ENCODE assay signal across 7 cellular contexts in the genomic region with DNA sequence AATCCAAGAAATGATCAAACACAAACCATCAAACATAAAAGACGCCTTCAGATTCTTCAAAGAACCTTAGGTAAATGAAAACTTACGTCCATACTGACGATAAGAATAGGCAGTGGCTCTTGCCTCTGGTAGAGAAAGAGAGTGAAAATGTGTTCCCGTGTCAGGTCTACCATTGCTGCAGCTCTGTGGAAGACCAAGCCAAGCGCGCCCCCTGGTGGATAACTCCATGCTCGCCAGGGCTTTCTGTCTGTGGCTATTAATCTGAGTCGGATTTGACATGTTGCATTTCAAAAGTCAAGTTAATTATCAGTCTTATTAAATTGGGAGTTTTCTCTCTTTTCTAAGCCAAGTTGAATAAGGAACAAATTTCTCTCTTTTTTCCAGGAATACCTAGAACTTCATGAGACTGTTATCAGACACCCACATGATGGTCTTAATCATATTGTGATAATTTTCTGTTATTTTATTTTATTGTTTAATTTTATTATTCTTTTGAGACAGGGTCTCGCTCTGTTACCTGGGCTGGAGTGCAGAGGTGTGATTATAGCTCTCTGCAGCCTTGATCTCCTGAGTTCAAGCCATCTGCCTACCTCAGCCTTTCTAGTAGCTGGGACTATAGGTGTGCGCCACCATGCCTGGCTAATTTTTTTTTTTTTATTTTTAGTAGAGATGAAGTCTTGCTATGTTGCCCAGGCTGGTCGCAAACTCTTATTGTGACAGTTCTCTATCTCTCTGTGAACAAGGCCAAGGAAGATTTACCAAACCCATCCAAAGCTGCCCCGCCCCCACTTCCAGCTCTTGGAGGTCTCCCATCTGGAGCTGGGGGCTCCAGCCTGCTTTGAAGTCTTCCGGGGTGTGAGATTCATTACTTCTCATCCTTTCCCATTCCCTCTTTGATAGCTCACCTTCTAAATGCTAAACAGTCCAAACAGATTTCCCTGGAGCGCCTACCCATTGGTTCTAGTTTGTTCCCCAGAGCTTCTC. TPM values are rescaled to one million over a fixed set of nuclear protein-coding genes. Genes with fewer than 3 reads are reported as not detected.
DNase-seq lines count a peak whose midpoint lies in the region; ATAC-seq, FAIRE-seq and TF ChIP-seq lines count a peak whose summit lies in the region.

No MANE protein-coding gene starts in this region.

- H3K27me3 Mint-ChIP-seq in activated CD8-positive, alpha-beta T cell treated with anti-CD3 and anti-CD28 coated beads for 36 hours: no peaks in the 10 kb centered on the region

- peak overlapping the region; percentile 34 for H3K4me3 Mint-ChIP-seq in activated CD8-positive, alpha-beta T cell treated with anti-CD3 and anti-CD28 coated beads for 36 hours

- H3K4me3 ChIP-seq in dorsolateral prefrontal cortex: peak overlapping the region in 25 of 59 donors; percentile 5 to 52 (median 21)
- H3K4me3 ChIP-seq in lower lobe of right lung: no peak overlapping the region

- H3K36me3 Mint-ChIP-seq in activated CD8-positive, alpha-beta T cell treated with anti-CD3 and anti-CD28 coated beads for 36 hours (ENCODE audit: low read depth): no peaks in the 10 kb centered on the region

- no peaks in the 10 kb centered on the region for H3K4me1 ChIP-seq in lower lobe of right lung

- POLR2A ChIA-PET in activated CD8-positive, alpha-beta T cell treated with anti-CD3 and anti-CD28 coated beads for 36 hours (lab: Charles Lee): interaction anchor here (0.8 to 3.6 kb wide), 9 partner anchors 17 to 108 kb away, joined by 3 to 21 read pairs (median 4); partner anchors contain the start of genes ACTR1B, ANKRD36B and ZAP70

- H3K27ac ChIP-seq in dorsolateral prefrontal cortex: peak overlapping the region in 11 of 59 donors; percentile 0 to 55 (median 19)
- no peak overlapping the region for H3K27ac ChIP-seq in lower lobe of right lung

- DNase-seq in GM18507 (ENCODE audit: extremely low spot score, insufficient read length, low read depth) (peak; percentile 65), HT1080 (ENCODE audit: low read depth) (peak; percentile 69), NK-92 (lab: John Stamatoyannopoulos, UW; ENCODE audit: unreplicated experiment) (peak; percentile 6), dorsolateral prefrontal cortex (peak; percentile 89 to 98 (median 92)), lower lobe of right lung (peak; percentile 93)
- DNase-seq in activated CD8-positive, alpha-beta T cell treated with anti-CD3 and anti-CD28 coated beads for 36 hours: peak; percentile 97
- DNase-seq in stimulated activated CD4-positive, alpha-beta T cell treated with anti-CD3 and anti-CD28 coated beads, TNF-alpha, amount 100 ng/mL, for 48 hours (ENCODE audit: low read depth in 3 of 3): peak; percentile 83 to 95 (median 89)

- peak; percentile 88 for FAIRE-seq in GM18507 (lab: Jason Lieb, UNC)

- intact Hi-C loops in activated CD8-positive, alpha-beta T cell treated with anti-CD3 and anti-CD28 coated beads for 36 hours (cut with micrococcal nuclease): loop anchor here (1.0 kb wide), 2 partner anchors 33 to 107 kb away; partner anchors contain the start of gene ACTR1B
- intact Hi-C loops in dorsolateral prefrontal cortex (cut with DNase I) (loop anchor here (5.0 to 10.0 kb wide), 5 partner anchors 35 to 1633 kb away; partner anchors contain the start of genes COX5B (in 2 of the 2) and ACTR1B (in 1 of the 2)), lower lobe of right lung (cut with DNase I) (no loop called here)

- no peaks in the 10 kb centered on the region for H3K36me3 ChIP-seq in lower lobe of right lung

- CTCF ChIA-PET in activated CD8-positive, alpha-beta T cell treated with anti-CD3 and anti-CD28 coated beads for 36 hours (lab: Charles Lee): interaction anchor here (0.6 to 7.4 kb wide), 35 partner anchors 9 to 1190 kb away, joined by 3 to 154 read pairs (median 5); partner anchors contain the start of genes ACTR1B, ANKRD36B, COX5B and ZAP70

- peak; percentile 84 for TF ChIP-seq CTCF in activated CD8-positive, alpha-beta T cell treated with anti-CD3 and anti-CD28 coated beads for 36 hours (IDR thresholded peaks at IDR 0.05)
- peak; percentile 95 to 100 (median 99) for TF ChIP-seq CTCF in dorsolateral prefrontal cortex (IDR thresholded peaks at IDR 0.05 in 54 of 56, conservative IDR thresholded peaks at IDR 0.05 in 2 of 56; ENCODE audit: low read depth in 1 of 56, partially characterized antibody in 56 of 56)
- peak; percentile 98 for TF ChIP-seq CTCF in lower lobe of right lung (IDR thresholded peaks at IDR 0.05)

- no peaks in the 10 kb centered on the region for H3K9me3 Mint-ChIP-seq in activated CD8-positive, alpha-beta T cell treated with anti-CD3 and anti-CD28 coated beads for 36 hours

- H3K27me3 ChIP-seq in dorsolateral prefrontal cortex (no peaks in the 10 kb centered on the region), lower lobe of right lung (ENCODE audit: low read depth) (no peaks in the 10 kb centered on the region)

- H3K9me3 ChIP-seq in lower lobe of right lung: no peaks in the 10 kb centered on the region

- no peak overlapping the region for H3K27ac Mint-ChIP-seq in activated CD8-positive, alpha-beta T cell treated with anti-CD3 and anti-CD28 coated beads for 36 hours

- H3K4me1 Mint-ChIP-seq in activated CD8-positive, alpha-beta T cell treated with anti-CD3 and anti-CD28 coated beads for 36 hours (ENCODE audit: low read depth): peaks cover 10% of the 10 kb centered on the region

- peak; percentile 89 for ATAC-seq in activated CD8-positive, alpha-beta T cell treated with anti-CD3 and anti-CD28 coated beads for 36 hours
- ATAC-seq in lower lobe of right lung: peak; percentile 93

RNA-seq across cellular contexts. Expression of gene ZAP70, which starts 15.8 kb away (rescaled TPM):
- total RNA-seq in HT1080 (2014; rRNA removed; shearing (Covaris generic)): 0.47 TPM in 1 of 2 replicates, not detected in the other
- not detected in 2 replicates for polyA plus RNA-seq in HT1080 (2015; cell fraction: cytosol; rRNA removed)
- polyA plus RNA-seq in HT1080 (2015; cell fraction: nucleus; rRNA removed): 0.26 TPM in 1 of 2 replicates, not detected in the other
- 100 to 1,000 TPM; 218 TPM for total RNA-seq in activated CD8-positive, alpha-beta T cell treated with anti-CD3 and anti-CD28 coated beads for 36 hours
- total RNA-seq in dorsolateral prefrontal cortex: 1 to 10 TPM in 79 of 120 experiments, under 1 TPM in 41; 0.23 to 5.1 (median 1.3) TPM
- total RNA-seq in lower lobe of right lung: 8.8 TPM

RNA-seq across cellular contexts. Expression of gene C2orf92, which starts 28.0 kb away (rescaled TPM):
- total RNA-seq in HT1080 (2014; rRNA removed; shearing (Covaris generic)): 1.0 and 1.7 TPM in 2 replicates
- polyA plus RNA-seq in HT1080 (2015; cell fraction: cytosol; rRNA removed): 0.42 and 0.87 TPM in 2 replicates
- polyA plus RNA-seq in HT1080 (2015; cell fraction: nucleus; rRNA removed): 2.8 and 6.3 TPM in 2 replicates
- total RNA-seq in activated CD8-positive, alpha-beta T cell treated with anti-CD3 and anti-CD28 coated beads for 36 hours: 10 to 100 TPM in 1 of 2 experiments, 1 to 10 TPM in 1; 6.8 to 11.7 TPM
- total RNA-seq in dorsolateral prefrontal cortex: 10 to 100 TPM; 12.6 to 51.2 (median 25.2) TPM
- total RNA-seq in lower lobe of right lung: 15.1 TPM

RNA-seq across cellular contexts. Expression of gene ACTR1B, which starts 33.7 kb away (rescaled TPM):
- 46.7 and 46.9 TPM in 2 replicates for total RNA-seq in HT1080 (2014; rRNA removed; shearing (Covaris generic))
- polyA plus RNA-seq in HT1080 (2015; cell fraction: cytosol; rRNA removed): 60.7 and 61.7 TPM in 2 replicates
- polyA plus RNA-seq in HT1080 (2015; cell fraction: nucleus; rRNA removed): 87.1 and 94.9 TPM in 2 replicates
- total RNA-seq in activated CD8-positive, alpha-beta T cell treated with anti-CD3 and anti-CD28 coated beads for 36 hours: 100 to 1,000 TPM; 143 to 150 TPM
- total RNA-seq in dorsolateral prefrontal cortex (100 to 1,000 TPM in 113 of 120 experiments, 10 to 100 TPM in 7; 72.4 to 175 (median 133) TPM), lower lobe of right lung (56.0 TPM)

RNA-seq across cellular contexts. Expression of gene COX5B, which starts 51.7 kb away (rescaled TPM):
- total RNA-seq in HT1080 (2014; rRNA removed; shearing (Covaris generic)): 262 and 548 TPM in 2 replicates
- 248 and 350 TPM in 2 replicates for polyA plus RNA-seq in HT1080 (2015; cell fraction: cytosol; rRNA removed)
- polyA plus RNA-seq in HT1080 (2015; cell fraction: nucleus; rRNA removed): 126 and 163 TPM in 2 replicates
- 100 to 1,000 TPM; 233 to 238 TPM for total RNA-seq in activated CD8-positive, alpha-beta T cell treated with anti-CD3 and anti-CD28 coated beads for 36 hours
- 100 to 1,000 TPM; 245 to 509 (median 381) TPM for total RNA-seq in dorsolateral prefrontal cortex
- 164 TPM for total RNA-seq in lower lobe of right lung

Comparison
In these comparisons a context has a peak if more than half of its experiments do, and no peak if none do; other contexts are left out.
1. DNase-seq: peak in every context shown above with its lines; median percentile 97 in activated CD8-positive, alpha-beta T cell treated with anti-CD3 and anti-CD28 coated beads for 36 hours; 93 in lower lobe of right lung; 92 in dorsolateral prefrontal cortex; 89 in stimulated activated CD4-positive, alpha-beta T cell treated with anti-CD3 and anti-CD28 coated beads, TNF-alpha, amount 100 ng/mL, for 48 hours; 69 in HT1080; 65 in GM18507; 6 in NK-92.
2. RNA of gene ZAP70, which starts 15.8 kb away (total RNA-seq): 218 TPM in activated CD8-positive, alpha-beta T cell treated with anti-CD3 and anti-CD28 coated beads for 36 hours; 8.8 TPM in lower lobe of right lung (single experiment), 0.23 to 5.1 TPM in dorsolateral prefrontal cortex and 0.47 TPM in HT1080; every median in the first group is over 10 times any median in the second.
3. Peak in every context shown above with its lines, with median percentiles within 50 percentile points of each other: CTCF ChIP-seq.